In the genomic region with DNA sequence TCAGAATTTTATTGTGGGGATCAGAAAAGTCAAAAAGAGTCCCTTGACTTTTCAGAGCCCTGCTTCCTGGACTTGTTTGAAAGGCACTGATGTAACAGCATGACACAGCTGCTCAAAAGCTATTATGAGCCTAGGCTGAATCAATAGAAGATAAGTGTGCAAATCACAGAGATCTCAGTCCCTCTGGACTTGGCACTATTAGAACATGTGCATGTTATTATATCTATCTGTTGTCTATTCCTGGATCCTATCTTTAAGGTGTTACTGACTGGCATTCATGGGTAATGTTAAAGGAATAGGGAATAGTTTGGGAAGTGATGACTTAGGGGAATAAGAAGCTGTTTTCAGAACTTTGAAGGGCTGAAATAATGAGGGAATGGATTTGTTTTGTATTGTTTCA, we compare ENCODE assay signal across 23 cellular contexts.
DNase-seq lines count a peak whose midpoint lies in the region; ATAC-seq and TF ChIP-seq lines count a peak whose summit lies in the region.
"Had no signal": no experiment of that assay in that cellular context is flagged by ENCODE, and none has a peak within 500 bp of the region (broad histone marks: within the 10 kb centered on the region; RNA-seq: fewer than 3 reads in every experiment).

No MANE protein-coding gene starts in this region.

- no peak for ATAC-seq in HG02840 (IDR thresholded peaks at IDR 0.05; ENCODE audit: low FRiP score, unreplicated experiment)
- no peak for ATAC-seq in HG02623 (IDR thresholded peaks at IDR 0.05; ENCODE audit: unreplicated experiment)
- ATAC-seq: A549, body of pancreas, GM23338, Panc1, right lobe of liver had no signal

- DNase-seq in AG09309 (ENCODE audit: low read depth) = peak; percentile 10
- DNase-seq in NCI-H1436 (lab: John Stamatoyannopoulos, UW) = peak; percentile 75
- peak; percentile 87 for DNase-seq in NCI-H748 (lab: John Stamatoyannopoulos, UW; ENCODE audit: unreplicated experiment)
- peak; percentile 58 for DNase-seq in dedifferentiated amniotic fluid mesenchymal stem cell (ENCODE audit: extremely low spot score)
- DNase-seq in AML-193 (lab: John Stamatoyannopoulos, UW) = no peak
- no peak for DNase-seq in CD1c-positive myeloid dendritic cell (ENCODE audit: extremely low spot score)
- DNase-seq: activated CD4-positive, alpha-beta T cell treated with anti-CD3 and anti-CD28 coated beads, Interleukin-2, amount 50 U/mL, for 4 hours; activated naive CD4-positive, alpha-beta T cell treated with anti-CD3 and anti-CD28 coated beads, Interleukin-2, amount 10 ng/mL, durations not matched to agents 7 days and 5 days; body of pancreas; COR-L47; cortex of kidney; foreskin melanocyte; GDM1; left ventricle myocardium inferior; NCI-H524 treated with DMSO at 0.1 percent for 48 hours; occipital lobe; right lobe of liver; uterus had no signal

- H3K4me3 ChIP-seq in AG09309 (ENCODE audit: control insufficient read depth, low read depth, low read length) = no peak overlapping the region
- H3K4me3 ChIP-seq: A549, body of pancreas, GM23338, left ventricle myocardium inferior, right lobe of liver, uterus had no signal

- TF ChIP-seq CTCF in AG09309 (IDR thresholded peaks at IDR 0.05; ENCODE audit: control insufficient read depth, insufficient read depth, low read depth, low read length, missing control alignments) = no peak

Comparison
In these comparisons a context has a peak if more than half of its experiments do, and no peak if none do; other contexts are left out.
1. DNase-seq: peak in AG09309 (single experiment), NCI-H1436 (single experiment), NCI-H748 (single experiment) and dedifferentiated amniotic fluid mesenchymal stem cell (single experiment); none in AML-193 (0 of 2) and CD1c-positive myeloid dendritic cell (single experiment).